In the genomic region with DNA sequence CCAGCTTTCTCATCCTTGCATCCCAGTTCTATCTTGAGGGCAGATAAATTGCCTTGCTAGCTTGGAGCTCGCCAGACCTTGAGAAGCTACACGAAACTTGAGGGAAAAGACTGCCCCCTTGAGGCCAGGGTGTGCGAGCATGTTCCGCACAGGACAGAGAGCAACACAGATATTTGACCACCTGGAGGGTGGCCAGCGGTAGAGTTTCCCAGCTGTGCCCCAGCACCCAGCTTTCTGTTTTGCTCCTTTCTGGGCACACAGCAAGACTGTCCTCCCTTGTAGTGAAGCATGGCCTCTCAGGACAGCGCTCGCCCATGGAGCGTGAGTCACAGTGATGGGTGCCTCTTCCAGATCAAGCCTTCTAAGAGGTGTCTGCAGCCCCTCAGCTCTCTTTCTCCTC, we compare ENCODE assay signal across 8 cellular contexts. TPM values are rescaled to one million over a fixed set of nuclear protein-coding genes. Genes with fewer than 3 reads are reported as not detected.
DNase-seq lines count a peak whose midpoint lies in the region; ATAC-seq and TF ChIP-seq lines count a peak whose summit lies in the region.

No MANE protein-coding gene starts in this region.

- peak; percentile 52 for TF ChIP-seq RAD21 in Ishikawa (IDR thresholded peaks at IDR 0.05; ENCODE audit: low read depth)

- DNase-seq in DMS153 treated with DMSO at 0.1 percent for 48 hours (lab: John Stamatoyannopoulos, UW; ENCODE audit: unreplicated experiment) (peak; percentile 20), SK-N-DZ (ENCODE audit: low spot score) (peak; percentile 23), germinal center (ENCODE audit: low spot score) (peak; percentile 38), putamen (ENCODE audit: low spot score) (peak; percentile 52)
- no peak for DNase-seq in activated CD8-positive, alpha-beta memory T cell treated with anti-CD3 and anti-CD28 coated beads, Interleukin-2, amount 50 U/mL, for 48 hours

- peak; percentile 79 for ATAC-seq in GM19372 (IDR thresholded peaks at IDR 0.05; ENCODE audit: low read depth, unreplicated experiment)
- no peak for ATAC-seq in HG03469 (IDR thresholded peaks at IDR 0.05; ENCODE audit: unreplicated experiment)

- no peak for TF ChIP-seq EP300 in Ishikawa (IDR thresholded peaks at IDR 0.05; ENCODE audit: borderline replicate concordance)

TF ChIP-seq in Ishikawa, 13 proteins besides CTCF, POLR2A, EP300 and RAD21:
- TF ChIP-seq TAF1 (IDR thresholded peaks at IDR 0.05; ENCODE audit: low read depth) (no peak), YY1 (IDR thresholded peaks at IDR 0.05; ENCODE audit: low read depth) (no peak)

RNA-seq across cellular contexts. Expression of gene SPATA19, which starts 23.5 kb away (rescaled TPM):
- not detected in 2 replicates for polyA plus RNA-seq in SK-N-DZ (2014; cell fraction: cytosol; rRNA removed)
- not detected in 2 replicates for polyA plus RNA-seq in SK-N-DZ (2014; cell fraction: nucleus; rRNA removed)
